9 cellular contexts compared by ENCODE assay signal in the genomic region with DNA sequence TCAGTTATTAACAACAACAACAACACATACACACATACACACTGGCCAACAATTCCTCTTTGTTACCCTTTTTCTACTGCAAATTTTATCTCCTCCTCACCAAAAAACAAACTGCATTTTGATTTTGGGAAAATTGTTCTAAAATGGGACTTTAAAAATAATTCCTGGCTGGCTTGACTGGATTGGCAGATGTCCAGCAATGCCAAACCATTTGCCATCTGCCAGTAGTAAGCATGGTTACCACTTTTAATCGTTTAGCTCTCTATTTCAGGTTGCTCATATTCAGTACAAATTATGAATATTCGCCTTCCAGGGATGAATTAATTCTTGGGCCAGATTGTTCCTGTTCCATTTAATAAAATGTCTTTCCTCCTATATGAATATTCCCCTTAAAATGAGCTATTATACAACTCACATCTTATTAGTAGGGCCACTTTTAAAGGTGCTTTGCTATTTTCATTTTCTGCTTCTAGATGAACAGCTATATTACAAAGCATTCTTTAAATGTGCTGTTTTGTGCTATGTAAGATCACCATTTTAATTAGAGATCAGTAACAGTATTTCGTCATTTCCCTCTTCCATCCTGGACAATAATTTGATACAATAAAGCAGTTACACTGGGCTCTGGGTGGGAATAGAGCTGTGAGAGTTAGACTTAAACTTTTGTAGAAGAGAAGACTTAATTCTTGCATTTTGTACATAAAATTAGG. TPM values are rescaled to one million over a fixed set of nuclear protein-coding genes. Genes with fewer than 3 reads are reported as not detected.
DNase-seq lines count a peak whose midpoint lies in the region; ATAC-seq and TF ChIP-seq lines count a peak whose summit lies in the region.
"Had no signal": no experiment of that assay in that cellular context is flagged by ENCODE, and none has a peak within 500 bp of the region (broad histone marks: within the 10 kb centered on the region; RNA-seq: fewer than 3 reads in every experiment).

No MANE protein-coding gene starts in this region.

- intact Hi-C loops in dendritic cell treated with granulocyte-macrophage colony-stimulating factor and Interleukin-4, amounts not matched to agents 40 ng/mL and 50 ng/mL, for 4 days (cut with micrococcal nuclease) = no loop called here
- intact Hi-C loops in prostate gland (cut with DNase I) = no loop called here

- WGBS in prostate gland = 53% methylated on average over 3 of the region's 3 CpGs

- no peaks in the 10 kb centered on the region for H3K27me3 ChIP-seq in prostate gland (replicated peaks; ENCODE audit: insufficient read depth)

- peaks cover 31% of the 10 kb centered on the region for H3K4me1 Mint-ChIP-seq in dendritic cell treated with granulocyte-macrophage colony-stimulating factor and Interleukin-4, amounts not matched to agents 40 ng/mL and 50 ng/mL, for 4 days (ENCODE audit: low read depth)

- TF ChIP-seq POLR2A in prostate gland (IDR thresholded peaks at IDR 0.05) = no peak

- H3K9me3 ChIP-seq in prostate gland = no peaks in the 10 kb centered on the region

- DNase-seq in DMS 273 (lab: John Stamatoyannopoulos, UW; ENCODE audit: unreplicated experiment) (peak; percentile 78), NCI-H446 (lab: John Stamatoyannopoulos, UW) (peak; percentile 51 to 75), prostate gland (ENCODE audit: low spot score) (no peak), HK-2 (ENCODE audit: unreplicated experiment) (no peak), 8988T (no peak)
- DNase-seq: mesendoderm had no signal

- no peak for TF ChIP-seq CTCF in prostate gland (IDR thresholded peaks at IDR 0.05)

- H3K27ac ChIP-seq in prostate gland = peak overlapping the region; percentile 71 to 75

- H3K27ac Mint-ChIP-seq in dendritic cell treated with granulocyte-macrophage colony-stimulating factor and Interleukin-4, amounts not matched to agents 40 ng/mL and 50 ng/mL, for 4 days = peak overlapping the region; percentile 85

- peak overlapping the region in 1 of 2 donors; percentile 24 for H3K4me3 ChIP-seq in prostate gland

- H3K36me3 Mint-ChIP-seq in dendritic cell treated with granulocyte-macrophage colony-stimulating factor and Interleukin-4, amounts not matched to agents 40 ng/mL and 50 ng/mL, for 4 days (ENCODE audit: low read depth) = no peaks in the 10 kb centered on the region

- ATAC-seq in HG02973 (IDR thresholded peaks at IDR 0.05; ENCODE audit: unreplicated experiment) (no peak), HG02938 (IDR thresholded peaks at IDR 0.05; ENCODE audit: unreplicated experiment) (no peak)

- no peaks in the 10 kb centered on the region for H3K9me3 Mint-ChIP-seq in dendritic cell treated with granulocyte-macrophage colony-stimulating factor and Interleukin-4, amounts not matched to agents 40 ng/mL and 50 ng/mL, for 4 days

- no peaks in the 10 kb centered on the region for H3K36me3 ChIP-seq in prostate gland

- no peaks in the 10 kb centered on the region for H3K27me3 Mint-ChIP-seq in dendritic cell treated with granulocyte-macrophage colony-stimulating factor and Interleukin-4, amounts not matched to agents 40 ng/mL and 50 ng/mL, for 4 days

- H3K4me1 ChIP-seq in prostate gland (replicated peaks) = no peaks in the 10 kb centered on the region

- peak overlapping the region; percentile 64 for H3K4me3 Mint-ChIP-seq in dendritic cell treated with granulocyte-macrophage colony-stimulating factor and Interleukin-4, amounts not matched to agents 40 ng/mL and 50 ng/mL, for 4 days

RNA-seq across cellular contexts. Expression of a gene that starts 35.6 kb away (rescaled TPM):
- total RNA-seq in prostate gland = 10 to 100 TPM in 1 of 2 donors, 1 to 10 TPM in 1; 8.0 to 11.0 TPM

Comparison
In these comparisons a context has a peak if more than half of its experiments do, and no peak if none do; other contexts are left out.
1. DNase-seq: peak in DMS 273 (single experiment) and NCI-H446 (2 of 2); none in prostate gland (single experiment), HK-2 (single experiment) and 8988T (single experiment).